1 cellular context compared by ENCODE assay signal in the genomic region with DNA sequence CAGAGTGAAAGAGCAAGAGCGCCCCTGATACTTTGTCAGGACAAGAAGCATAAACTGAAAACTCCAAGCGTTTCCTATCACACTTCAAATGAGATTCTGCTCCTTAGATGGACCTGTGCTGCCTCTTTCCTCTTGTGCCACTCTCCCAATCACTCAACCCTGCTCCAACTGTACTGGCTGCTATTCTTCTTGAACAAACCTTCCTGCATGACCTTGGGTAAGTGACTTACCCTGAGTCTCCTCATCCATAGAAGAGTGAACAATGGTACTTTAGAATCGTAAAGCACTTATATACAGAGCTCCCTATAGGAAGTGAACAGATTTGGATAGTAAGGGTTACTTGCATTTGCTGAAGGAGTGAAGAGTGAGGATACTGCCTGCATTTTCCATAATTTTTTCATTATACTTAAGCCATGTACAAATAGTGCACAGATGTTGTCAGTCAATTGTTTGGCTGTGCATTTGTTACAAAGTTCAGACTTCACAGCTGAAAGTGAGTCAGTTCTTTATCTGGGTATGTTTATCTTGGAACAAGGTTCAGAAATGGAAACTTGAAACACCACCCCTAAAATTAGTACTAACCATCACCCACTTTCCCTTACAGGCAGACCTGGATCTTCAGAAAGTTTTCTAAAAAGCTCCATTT.
TF ChIP-seq lines count a peak whose summit lies in the region.

No MANE protein-coding gene starts in this region.

TF ChIP-seq in K562, 482 proteins besides CTCF, POLR2A, EP300 and RAD21 (continued from another document and continues in another):
- no peak for TF ChIP-seq ZNF699 (CRISPR knock-in tag; IDR thresholded peaks at IDR 0.05; ENCODE audit: insufficient replicate concordance)
- peak; percentile 72 for TF ChIP-seq DPF2 (IDR thresholded peaks at IDR 0.05)
- TF ChIP-seq RBM15 (IDR thresholded peaks at IDR 0.05; ENCODE audit: insufficient read depth, low read length): no peak
- no peak for TF ChIP-seq SIN3A (IDR thresholded peaks at IDR 0.05; ENCODE audit: borderline replicate concordance in 2 of 2, control insufficient read depth in 1 of 2, low read depth in 2 of 2, low read length in 2 of 2)
- peak; percentile 41; the same call in 1 of the 2 replicates for TF ChIP-seq ESRRA (IDR thresholded peaks at IDR 0.05; ENCODE audit: borderline replicate concordance, low read depth)
- TF ChIP-seq MCM5 (IDR thresholded peaks at IDR 0.05; ENCODE audit: low read depth): no peak
- no peak for TF ChIP-seq ZNF551 (CRISPR knock-in tag; IDR thresholded peaks at IDR 0.05)
- 0 out of 2 replicates have a peak, but pooled peaks have one; percentile 44 for TF ChIP-seq CBFA2T3 (IDR thresholded peaks at IDR 0.05)
- TF ChIP-seq SMARCA5 (IDR thresholded peaks at IDR 0.05): 0 out of 2 replicates have a peak, but pooled peaks have one; percentile 43
- TF ChIP-seq SMARCC2 (IDR thresholded peaks at IDR 0.05; ENCODE audit: low read depth): 0 out of 2 replicates have a peak, but pooled peaks have one; percentile 30
- no peak for TF ChIP-seq GABPB2 (CRISPR knock-in tag; conservative IDR thresholded peaks at IDR 0.05)
- TF ChIP-seq, protein P1, sequence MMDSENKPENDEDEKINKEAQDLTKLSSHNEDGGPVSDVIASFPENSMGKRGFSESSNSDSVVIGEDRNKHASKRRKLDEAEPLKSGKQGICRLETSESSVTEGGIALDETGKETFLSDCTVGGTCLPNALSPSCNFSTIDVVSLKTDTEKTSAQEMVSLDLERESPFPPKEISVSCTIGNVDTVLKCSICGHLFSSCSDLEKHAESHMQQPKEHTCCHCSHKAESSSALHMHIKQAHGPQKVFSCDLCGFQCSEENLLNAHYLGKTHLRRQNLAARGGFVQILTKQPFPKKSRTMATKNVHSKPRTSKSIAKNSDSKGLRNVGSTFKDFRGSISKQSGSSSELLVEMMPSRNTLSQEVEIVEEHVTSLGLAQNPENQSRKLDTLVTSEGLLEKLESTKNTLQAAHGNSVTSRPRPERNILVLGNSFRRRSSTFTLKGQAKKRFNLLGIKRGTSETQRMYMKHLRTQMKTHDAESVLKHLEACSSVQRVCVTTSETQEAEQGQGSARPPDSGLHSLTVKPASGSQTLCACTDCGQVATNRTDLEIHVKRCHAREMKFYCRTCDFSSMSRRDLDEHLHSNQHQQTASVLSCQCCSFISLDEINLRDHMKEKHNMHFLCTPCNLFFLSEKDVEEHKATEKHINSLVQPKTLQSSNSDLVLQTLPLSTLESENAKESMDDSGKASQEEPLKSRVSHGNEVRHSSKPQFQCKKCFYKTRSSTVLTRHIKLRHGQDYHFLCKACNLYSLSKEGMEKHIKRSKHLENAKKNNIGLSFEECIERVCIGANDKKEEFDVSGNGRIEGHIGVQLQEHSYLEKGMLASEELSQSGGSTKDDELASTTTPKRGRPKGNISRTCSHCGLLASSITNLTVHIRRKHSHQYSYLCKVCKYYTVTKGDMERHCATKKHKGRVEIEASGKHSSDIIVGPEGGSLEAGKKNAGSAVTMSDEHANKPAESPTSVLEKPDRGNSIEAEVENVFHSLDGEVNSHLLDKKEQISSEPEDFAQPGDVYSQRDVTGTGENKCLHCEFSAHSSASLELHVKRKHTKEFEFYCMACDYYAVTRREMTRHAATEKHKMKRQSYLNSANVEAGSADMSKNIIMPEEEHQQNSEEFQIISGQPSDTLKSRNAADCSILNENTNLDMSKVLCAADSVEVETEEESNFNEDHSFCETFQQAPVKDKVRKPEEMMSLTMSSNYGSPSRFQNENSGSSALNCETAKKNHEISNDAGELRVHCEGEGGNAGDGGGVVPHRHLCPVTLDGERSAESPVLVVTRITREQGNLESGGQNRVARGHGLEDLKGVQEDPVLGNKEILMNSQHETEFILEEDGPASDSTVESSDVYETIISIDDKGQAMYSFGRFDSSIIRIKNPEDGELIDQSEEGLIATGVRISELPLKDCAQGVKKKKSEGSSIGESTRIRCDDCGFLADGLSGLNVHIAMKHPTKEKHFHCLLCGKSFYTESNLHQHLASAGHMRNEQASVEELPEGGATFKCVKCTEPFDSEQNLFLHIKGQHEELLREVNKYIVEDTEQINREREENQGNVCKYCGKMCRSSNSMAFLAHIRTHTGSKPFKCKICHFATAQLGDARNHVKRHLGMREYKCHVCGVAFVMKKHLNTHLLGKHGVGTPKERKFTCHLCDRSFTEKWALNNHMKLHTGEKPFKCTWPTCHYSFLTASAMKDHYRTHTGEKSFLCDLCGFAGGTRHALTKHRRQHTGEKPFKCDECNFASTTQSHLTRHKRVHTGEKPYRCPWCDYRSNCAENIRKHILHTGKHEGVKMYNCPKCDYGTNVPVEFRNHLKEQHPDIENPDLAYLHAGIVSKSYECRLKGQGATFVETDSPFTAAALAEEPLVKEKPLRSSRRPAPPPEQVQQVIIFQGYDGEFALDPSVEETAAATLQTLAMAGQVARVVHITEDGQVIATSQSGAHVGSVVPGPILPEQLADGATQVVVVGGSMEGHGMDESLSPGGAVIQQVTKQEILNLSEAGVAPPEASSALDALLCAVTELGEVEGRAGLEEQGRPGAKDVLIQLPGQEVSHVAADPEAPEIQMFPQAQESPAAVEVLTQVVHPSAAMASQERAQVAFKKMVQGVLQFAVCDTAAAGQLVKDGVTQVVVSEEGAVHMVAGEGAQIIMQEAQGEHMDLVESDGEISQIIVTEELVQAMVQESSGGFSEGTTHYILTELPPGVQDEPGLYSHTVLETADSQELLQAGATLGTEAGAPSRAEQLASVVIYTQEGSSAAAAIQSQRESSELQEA (IDR thresholded peaks at IDR 0.05; ENCODE audit: low read depth): no peak
- TF ChIP-seq ZNF644 (tag; IDR thresholded peaks at IDR 0.05; ENCODE audit: low read depth): no peak
- TF ChIP-seq, protein P2, sequence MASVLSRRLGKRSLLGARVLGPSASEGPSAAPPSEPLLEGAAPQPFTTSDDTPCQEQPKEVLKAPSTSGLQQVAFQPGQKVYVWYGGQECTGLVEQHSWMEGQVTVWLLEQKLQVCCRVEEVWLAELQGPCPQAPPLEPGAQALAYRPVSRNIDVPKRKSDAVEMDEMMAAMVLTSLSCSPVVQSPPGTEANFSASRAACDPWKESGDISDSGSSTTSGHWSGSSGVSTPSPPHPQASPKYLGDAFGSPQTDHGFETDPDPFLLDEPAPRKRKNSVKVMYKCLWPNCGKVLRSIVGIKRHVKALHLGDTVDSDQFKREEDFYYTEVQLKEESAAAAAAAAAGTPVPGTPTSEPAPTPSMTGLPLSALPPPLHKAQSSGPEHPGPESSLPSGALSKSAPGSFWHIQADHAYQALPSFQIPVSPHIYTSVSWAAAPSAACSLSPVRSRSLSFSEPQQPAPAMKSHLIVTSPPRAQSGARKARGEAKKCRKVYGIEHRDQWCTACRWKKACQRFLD (CRISPR knock-in tag; IDR thresholded peaks at IDR 0.05): no peak
- TF ChIP-seq SMARCE1 (IDR thresholded peaks at IDR 0.05): peak; percentile 71
- no peak for TF ChIP-seq ZBTB40 (IDR thresholded peaks at IDR 0.05)
- TF ChIP-seq ZBTB40 (CRISPR knock-in tag; IDR thresholded peaks at IDR 0.05): no peak
- no peak for TF ChIP-seq FOXM1 (IDR thresholded peaks at IDR 0.05; ENCODE audit: low read depth)
- TF ChIP-seq FOXM1 (CRISPR knock-in tag; IDR thresholded peaks at IDR 0.05; ENCODE audit: low read depth): no peak
- no peak for TF ChIP-seq GTF2E2 (tag; IDR thresholded peaks at IDR 0.05)
- no peak for TF ChIP-seq ARHGAP35 (IDR thresholded peaks at IDR 0.05; ENCODE audit: partially characterized antibody)
- TF ChIP-seq ZNF133 (CRISPR knock-in tag; IDR thresholded peaks at IDR 0.05): no peak
- no peak for TF ChIP-seq ZNF318 (IDR thresholded peaks at IDR 0.05; ENCODE audit: borderline replicate concordance in 1 of 2, low read depth in 1 of 2)
